Comparison of ENCODE assay signal across 1 cellular context in genomic region chr19:45222724-45223123, GRCh38.
TF ChIP-seq lines count a peak whose summit lies in the region.

No MANE protein-coding gene starts in this region.

TF ChIP-seq in WTC11, 78 proteins besides CTCF, POLR2A, EP300 and RAD21:
- 0 out of 2 replicates have a peak, but pooled peaks have one; percentile 28 for TF ChIP-seq ZNF121 (CRISPR knock-in tag; IDR thresholded peaks at IDR 0.05)
- no peak for TF ChIP-seq SMAD4 (CRISPR knock-in tag; IDR thresholded peaks at IDR 0.05)
